1 cellular context compared by ENCODE assay signal in the genomic region with DNA sequence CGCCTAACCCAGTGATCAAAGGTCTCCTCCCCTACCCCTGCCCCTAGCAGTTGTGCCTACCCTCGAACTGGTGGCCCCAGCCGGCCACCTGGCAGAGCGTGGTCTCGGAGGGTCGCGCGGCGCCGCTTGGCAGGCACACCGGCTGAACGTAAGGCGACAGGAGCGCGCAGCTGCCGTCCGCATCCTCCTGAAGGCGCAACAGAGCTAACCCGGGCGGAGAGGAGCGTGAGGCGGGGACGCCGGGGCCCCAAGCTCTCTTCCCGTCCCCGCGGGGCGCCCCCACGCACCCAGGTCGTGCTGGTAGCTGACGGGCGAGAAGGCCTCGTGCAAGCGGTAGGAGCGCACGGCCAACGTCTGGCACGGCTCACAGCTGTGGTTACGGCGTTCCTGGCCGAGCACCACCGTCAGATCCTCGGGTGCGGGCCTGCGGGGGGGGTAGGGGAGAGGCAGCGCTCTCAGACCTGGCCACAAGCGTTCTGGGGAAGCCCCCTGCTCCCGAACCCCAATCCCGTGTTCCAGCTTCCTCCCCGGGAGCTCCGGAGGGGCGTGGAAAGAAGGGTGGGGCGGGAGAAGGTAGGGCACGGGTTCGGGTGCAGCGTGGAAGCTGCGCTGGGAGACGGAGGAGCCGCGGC.
A peak's percentile ranks its signal among the peaks of the same experiment; 100 is the strongest.
TF ChIP-seq lines count a peak whose summit lies in the region.

No MANE protein-coding gene starts in this region.

TF ChIP-seq in K562, 482 proteins besides CTCF, POLR2A, EP300 and RAD21 (continued from another document):
- TF ChIP-seq, protein P1, sequence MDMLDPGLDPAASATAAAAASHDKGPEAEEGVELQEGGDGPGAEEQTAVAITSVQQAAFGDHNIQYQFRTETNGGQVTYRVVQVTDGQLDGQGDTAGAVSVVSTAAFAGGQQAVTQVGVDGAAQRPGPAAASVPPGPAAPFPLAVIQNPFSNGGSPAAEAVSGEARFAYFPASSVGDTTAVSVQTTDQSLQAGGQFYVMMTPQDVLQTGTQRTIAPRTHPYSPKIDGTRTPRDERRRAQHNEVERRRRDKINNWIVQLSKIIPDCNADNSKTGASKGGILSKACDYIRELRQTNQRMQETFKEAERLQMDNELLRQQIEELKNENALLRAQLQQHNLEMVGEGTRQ (CRISPR knock-in tag; IDR thresholded peaks at IDR 0.05): no peak
- TF ChIP-seq BRD4 (IDR thresholded peaks at IDR 0.05): no peak
- TF ChIP-seq KLF6 (CRISPR knock-in tag; IDR thresholded peaks at IDR 0.05; ENCODE audit: borderline replicate concordance): no peak
- no peak for TF ChIP-seq ZNF436 (CRISPR knock-in tag; IDR thresholded peaks at IDR 0.05)
- TF ChIP-seq ZFX (CRISPR knock-in tag; IDR thresholded peaks at IDR 0.05): peak; percentile 61
- TF ChIP-seq, protein P2, sequence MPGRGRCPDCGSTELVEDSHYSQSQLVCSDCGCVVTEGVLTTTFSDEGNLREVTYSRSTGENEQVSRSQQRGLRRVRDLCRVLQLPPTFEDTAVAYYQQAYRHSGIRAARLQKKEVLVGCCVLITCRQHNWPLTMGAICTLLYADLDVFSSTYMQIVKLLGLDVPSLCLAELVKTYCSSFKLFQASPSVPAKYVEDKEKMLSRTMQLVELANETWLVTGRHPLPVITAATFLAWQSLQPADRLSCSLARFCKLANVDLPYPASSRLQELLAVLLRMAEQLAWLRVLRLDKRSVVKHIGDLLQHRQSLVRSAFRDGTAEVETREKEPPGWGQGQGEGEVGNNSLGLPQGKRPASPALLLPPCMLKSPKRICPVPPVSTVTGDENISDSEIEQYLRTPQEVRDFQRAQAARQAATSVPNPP (IDR thresholded peaks at IDR 0.05; ENCODE audit: borderline replicate concordance, insufficient read depth, insufficient read length): no peak
- TF ChIP-seq ZNF584 (CRISPR knock-in tag; IDR thresholded peaks at IDR 0.05; ENCODE audit: low read depth): 0 out of 2 replicates have a peak, but pooled peaks have one; percentile 41
- TF ChIP-seq BRD9 (IDR thresholded peaks at IDR 0.05; ENCODE audit: low read depth, partially characterized antibody): no peak
- no peak for TF ChIP-seq ILK (tag; IDR thresholded peaks at IDR 0.05; ENCODE audit: borderline replicate concordance, low read depth)
- TF ChIP-seq KLF1 (tag; IDR thresholded peaks at IDR 0.05): 0 out of 2 replicates have a peak, but pooled peaks have one; percentile 1
- no peak for TF ChIP-seq NCOA2 (IDR thresholded peaks at IDR 0.05; ENCODE audit: partially characterized antibody in 2 of 2)
- no peak for TF ChIP-seq HDAC3 (IDR thresholded peaks at IDR 0.05; ENCODE audit: borderline replicate concordance, partially characterized antibody)
- TF ChIP-seq, protein P3, sequence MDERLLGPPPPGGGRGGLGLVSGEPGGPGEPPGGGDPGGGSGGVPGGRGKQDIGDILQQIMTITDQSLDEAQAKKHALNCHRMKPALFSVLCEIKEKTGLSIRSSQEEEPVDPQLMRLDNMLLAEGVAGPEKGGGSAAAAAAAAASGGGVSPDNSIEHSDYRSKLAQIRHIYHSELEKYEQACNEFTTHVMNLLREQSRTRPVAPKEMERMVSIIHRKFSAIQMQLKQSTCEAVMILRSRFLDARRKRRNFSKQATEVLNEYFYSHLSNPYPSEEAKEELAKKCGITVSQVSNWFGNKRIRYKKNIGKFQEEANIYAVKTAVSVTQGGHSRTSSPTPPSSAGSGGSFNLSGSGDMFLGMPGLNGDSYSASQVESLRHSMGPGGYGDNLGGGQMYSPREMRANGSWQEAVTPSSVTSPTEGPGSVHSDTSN (CRISPR knock-in tag; IDR thresholded peaks at IDR 0.05; ENCODE audit: low read depth): no peak
- TF ChIP-seq, protein P3 (tag; conservative IDR thresholded peaks at IDR 0.05; ENCODE audit: low read depth): no peak
- no peak for TF ChIP-seq NFATC3 (IDR thresholded peaks at IDR 0.05)
- no peak for TF ChIP-seq HDAC2 (IDR thresholded peaks at IDR 0.05)
- no peak for TF ChIP-seq TAF7 (tag; IDR thresholded peaks at IDR 0.05)
- TF ChIP-seq PCBP1 (IDR thresholded peaks at IDR 0.05; ENCODE audit: low read depth, low read length, poor library complexity, severe bottlenecking): no peak
- TF ChIP-seq JUN (IDR thresholded peaks at IDR 0.05; ENCODE audit: borderline replicate concordance, low read depth, low read length): no peak
- no peak for TF ChIP-seq JUN (CRISPR knock-in tag; IDR thresholded peaks at IDR 0.05; ENCODE audit: borderline replicate concordance)
- TF ChIP-seq POLR2H (tag; IDR thresholded peaks at IDR 0.05; ENCODE audit: low read depth): no peak
- TF ChIP-seq MEF2A (IDR thresholded peaks at IDR 0.05; ENCODE audit: control insufficient read depth, low read depth, low read length): no peak
- TF ChIP-seq ZFPM2 (CRISPR knock-in tag; IDR thresholded peaks at IDR 0.05): no peak
- no peak for TF ChIP-seq HINFP (tag; conservative IDR thresholded peaks at IDR 0.05; ENCODE audit: low read depth)
- no peak for TF ChIP-seq OTX1 (CRISPR knock-in tag; IDR thresholded peaks at IDR 0.05)
- no peak for TF ChIP-seq ZNF551 (CRISPR knock-in tag; IDR thresholded peaks at IDR 0.05)
- no peak for TF ChIP-seq ZNF197 (CRISPR knock-in tag; IDR thresholded peaks at IDR 0.05; ENCODE audit: low read depth)
- no peak for TF ChIP-seq ELF4 (CRISPR knock-in tag; IDR thresholded peaks at IDR 0.05)
- TF ChIP-seq TEAD4 (IDR thresholded peaks at IDR 0.05; ENCODE audit: low read length): no peak
- no peak for TF ChIP-seq TEAD4 (CRISPR knock-in tag; IDR thresholded peaks at IDR 0.05; ENCODE audit: borderline replicate concordance)
- TF ChIP-seq SRSF7 (optimal IDR thresholded peaks at IDR 0.05; ENCODE audit: low read depth, low read length): peak; percentile 70
- TF ChIP-seq, protein P4, sequence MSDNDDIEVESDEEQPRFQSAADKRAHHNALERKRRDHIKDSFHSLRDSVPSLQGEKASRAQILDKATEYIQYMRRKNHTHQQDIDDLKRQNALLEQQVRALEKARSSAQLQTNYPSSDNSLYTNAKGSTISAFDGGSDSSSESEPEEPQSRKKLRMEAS (CRISPR knock-in tag; IDR thresholded peaks at IDR 0.05): peak; percentile 31; the same call in 1 of the 2 replicates
- TF ChIP-seq NR0B1 (IDR thresholded peaks at IDR 0.05; ENCODE audit: partially characterized antibody): no peak
- TF ChIP-seq ATF3 (IDR thresholded peaks at IDR 0.05): peak; percentile 9; the same call in 1 of the 2 replicates
- TF ChIP-seq ATF3 (CRISPR knock-in tag; conservative IDR thresholded peaks at IDR 0.05): no peak
- TF ChIP-seq RFX7 (CRISPR knock-in tag; IDR thresholded peaks at IDR 0.05): no peak
- TF ChIP-seq, protein P5, sequence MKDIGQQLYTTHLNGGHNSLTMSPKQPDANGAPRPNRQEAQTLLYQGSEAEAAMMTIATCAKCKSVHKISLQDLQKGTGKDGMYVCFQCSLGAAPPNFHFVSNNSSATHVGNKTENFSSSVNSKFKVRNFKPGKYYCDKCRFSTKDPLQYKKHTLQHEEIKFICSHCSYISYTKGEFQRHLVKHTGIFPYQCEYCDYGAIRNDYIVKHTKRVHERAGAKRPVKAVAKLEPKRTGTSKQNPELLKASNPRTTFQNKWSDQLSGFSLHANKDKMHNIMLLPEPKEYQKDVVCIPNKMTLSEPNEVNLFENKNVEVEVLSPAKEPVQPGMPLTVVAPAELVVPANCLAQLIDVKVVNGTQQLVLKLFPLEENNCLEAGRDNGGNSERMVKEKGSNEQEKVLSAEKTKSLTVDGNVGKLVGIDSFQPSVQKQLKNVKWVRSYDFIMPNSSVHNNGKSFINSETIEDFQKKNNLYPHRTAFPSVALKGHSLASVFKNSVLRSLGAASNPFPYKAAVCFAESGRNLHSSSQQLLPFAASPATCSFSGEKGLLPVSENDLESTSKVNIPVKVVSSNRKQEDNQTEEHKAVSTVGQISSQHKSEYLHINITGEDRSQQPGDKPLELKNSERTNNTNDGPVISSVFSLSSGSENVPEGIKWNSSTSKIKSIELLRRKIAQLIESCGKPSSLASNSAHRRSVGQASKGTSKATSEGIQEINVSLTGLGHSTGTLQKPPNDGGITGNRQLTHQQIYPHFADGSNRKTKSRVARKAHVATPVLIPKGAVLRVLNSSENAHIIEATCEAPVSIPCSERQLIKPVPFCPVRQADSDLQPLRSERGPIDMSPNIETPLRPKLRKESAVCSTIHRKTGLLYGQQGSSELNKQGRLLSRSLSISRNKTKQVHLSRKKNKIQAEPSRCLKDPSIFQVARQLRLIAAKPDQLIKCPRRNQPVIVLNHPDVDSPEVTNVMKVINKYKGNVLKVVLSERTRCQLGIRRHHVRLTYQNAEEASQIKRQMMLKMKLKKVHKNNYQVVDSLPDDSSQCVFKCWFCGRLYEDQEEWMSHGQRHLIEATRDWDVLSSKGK (CRISPR knock-in tag; IDR thresholded peaks at IDR 0.05): no peak
- TF ChIP-seq, protein P6, sequence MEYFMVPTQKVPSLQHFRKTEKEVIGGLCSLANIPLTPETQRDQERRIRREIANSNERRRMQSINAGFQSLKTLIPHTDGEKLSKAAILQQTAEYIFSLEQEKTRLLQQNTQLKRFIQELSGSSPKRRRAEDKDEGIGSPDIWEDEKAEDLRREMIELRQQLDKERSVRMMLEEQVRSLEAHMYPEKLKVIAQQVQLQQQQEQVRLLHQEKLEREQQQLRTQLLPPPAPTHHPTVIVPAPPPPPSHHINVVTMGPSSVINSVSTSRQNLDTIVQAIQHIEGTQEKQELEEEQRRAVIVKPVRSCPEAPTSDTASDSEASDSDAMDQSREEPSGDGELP (CRISPR knock-in tag; IDR thresholded peaks at IDR 0.05; ENCODE audit: borderline replicate concordance): peak; percentile 8; the same call in 1 of the 2 replicates
- no peak for TF ChIP-seq DNMT1 (IDR thresholded peaks at IDR 0.05)
- TF ChIP-seq PHB2 (IDR thresholded peaks at IDR 0.05; ENCODE audit: low read depth): no peak
- no peak for TF ChIP-seq CBFA2T2 (conservative IDR thresholded peaks at IDR 0.05)
- TF ChIP-seq E2F6 (IDR thresholded peaks at IDR 0.05; ENCODE audit: borderline replicate concordance in 1 of 2, extremely low read depth in 1 of 2, insufficient read depth in 1 of 2, insufficient read length in 1 of 2, low read depth in 1 of 2, low read length in 1 of 2, poor library complexity in 1 of 2, severe bottlenecking in 1 of 2): peak in 1 of 2 experiments; percentile 21
- no peak for TF ChIP-seq ZNF224 (CRISPR knock-in tag; IDR thresholded peaks at IDR 0.05)
